8 cellular contexts compared by ENCODE assay signal in genomic region chr19:57947419-57948134, GRCh38. TPM values are rescaled to one million over a fixed set of nuclear protein-coding genes. Genes with fewer than 3 reads are reported as not detected.
DNase-seq lines count a peak whose midpoint lies in the region; ATAC-seq and TF ChIP-seq lines count a peak whose summit lies in the region.

Gene ZNF256 (minus strand): TSS chr19:57947706. CDS start chr19:57947474, 232 bp downstream.

- no TSS peak for BruUV-seq in mammary epithelial cell (replicated peaks; lab: Mats Ljungman, UMichigan)

- H3K9me3 ChIP-seq in mammary epithelial cell (replicated peaks; ENCODE audit: insufficient read depth, low read length), result peaks cover 27% of the 10 kb centered on the region
- peaks cover 36% of the 10 kb centered on the region for H3K9me3 ChIP-seq in iPS-20b (ENCODE audit: insufficient read depth, low read depth, low read length)
- peaks cover 11 to 27% (median 23%) of the 10 kb centered on the region in 3 donors for H3K9me3 ChIP-seq in skeletal muscle tissue (ENCODE audit: control insufficient read depth in 3 of 3, low read length in 3 of 3)

- TF ChIP-seq CTCF in GM12875 (IDR thresholded peaks at IDR 0.05; ENCODE audit: borderline replicate concordance, insufficient read depth, low read depth, low read length) (peak; percentile 52; the same call in 1 of the 2 replicates), WI38 (IDR thresholded peaks at IDR 0.05; ENCODE audit: low read depth, low read length) (peak; percentile 34), mammary epithelial cell (conservative IDR thresholded peaks at IDR 0.05 in 1 of 2, IDR thresholded peaks at IDR 0.05 in 1 of 2; ENCODE audit: extremely low read depth in 1 of 2, insufficient read depth in 1 of 2, low read depth in 1 of 2, low read length in 2 of 2) (peak; percentile 36 to 59)

- peak within 1 kb of the TSS; percentile 86 for H3K4me2 ChIP-seq in mammary epithelial cell (ENCODE audit: insufficient read depth, low read depth, low read length)

- peak; percentile 79 for ATAC-seq in HG02763 (IDR thresholded peaks at IDR 0.05; ENCODE audit: unreplicated experiment)

- peak within 1 kb of the TSS; percentile 93 for H2AFZ ChIP-seq in mammary epithelial cell (ENCODE audit: low read depth, low read length)

- peaks cover 3% of the 10 kb centered on the region for H3K4me1 ChIP-seq in mammary epithelial cell (ENCODE audit: insufficient read depth, low read length)
- peaks cover 5% of the 10 kb centered on the region for H3K4me1 ChIP-seq in iPS-20b (ENCODE audit: insufficient read depth, low read length)
- H3K4me1 ChIP-seq in skeletal muscle tissue (ENCODE audit: control insufficient read depth in 3 of 3, insufficient read depth in 3 of 3, low read length in 3 of 3), result peaks cover 9 to 15% (median 10%) of the 10 kb centered on the region in 3 donors

- no peaks in the 10 kb centered on the region for H3K27me3 ChIP-seq in mammary epithelial cell (ENCODE audit: insufficient read depth, low read length)
- H3K27me3 ChIP-seq in iPS-20b (ENCODE audit: insufficient read depth, low read length), result no peaks in the 10 kb centered on the region
- H3K27me3 ChIP-seq in skeletal muscle tissue (ENCODE audit: control insufficient read depth in 3 of 3, insufficient read depth in 3 of 3, low read length in 3 of 3), result no peaks in the 10 kb centered on the region

- peak within 1 kb of the TSS; percentile 53 for H3K4me3 ChIP-seq in GM12875 (ENCODE audit: low read depth, low read length)
- peak within 1 kb of the TSS; percentile 77 for H3K4me3 ChIP-seq in WI38 (ENCODE audit: low read depth, low read length)
- H3K4me3 ChIP-seq in mammary epithelial cell (replicated peaks in 1 of 3; ENCODE audit: insufficient read depth in 1 of 3, low read depth in 2 of 3, low read length in 3 of 3), result peak within 1 kb of the TSS; percentile 78 to 80 (median 79)
- peak within 1 kb of the TSS; percentile 88 for H3K4me3 ChIP-seq in iPS-20b (ENCODE audit: low read length)
- peak within 1 kb of the TSS; percentile 91 to 97 (median 92) for H3K4me3 ChIP-seq in skeletal muscle tissue (ENCODE audit: low read length in 3 of 3)

- DNase-seq in NCI-H187 treated with DMSO at 0.1 percent for 48 hours (lab: John Stamatoyannopoulos, UW), result peak; percentile 88
- peak; percentile 94 for DNase-seq in mammary epithelial cell
- DNase-seq in DMS153 treated with DMSO at 0.1 percent for 48 hours (lab: John Stamatoyannopoulos, UW; ENCODE audit: unreplicated experiment), result no peak

- H4K20me1 ChIP-seq in mammary epithelial cell (ENCODE audit: insufficient read depth, low read length), result no peaks in the 10 kb centered on the region

- WGBS in mammary epithelial cell (ENCODE audit: low coverage, missing lambda C conversion rate), result 20% methylated on average over 26 of the region's 54 CpGs

- H3K27ac ChIP-seq in mammary epithelial cell (ENCODE audit: insufficient read depth, low read depth, low read length), result peak within 1 kb of the TSS; percentile 13
- H3K27ac ChIP-seq in iPS-20b (ENCODE audit: low read length), result peak within 1 kb of the TSS; percentile 37
- peak within 1 kb of the TSS; percentile 85 for H3K27ac ChIP-seq in skeletal muscle tissue (ENCODE audit: low read depth, low read length)

- intact Hi-C loops in mammary epithelial cell (cut with micrococcal nuclease), result loop anchor here (1.0 kb wide), 2 partner anchors 55 to 203 kb away; partner anchors contain the start of genes ZNF329 and ZNF606

- CTCF ChIA-PET in mammary epithelial cell (lab: Charles Lee; ENCODE audit: low non-redundant PET), result no interaction called here

- in situ Hi-C loops in mammary epithelial cell (cut with MboI; ENCODE audit: low sequenced_read_pairs in 2 of 2), result no loop called here

- dilution Hi-C loops in mammary epithelial cell (cut with HindIII; ENCODE audit: low sequenced_read_pairs), result no loop called here

- H3K36me3 ChIP-seq in mammary epithelial cell (ENCODE audit: insufficient read depth, low read length) (no peaks in the 10 kb centered on the region), iPS-20b (ENCODE audit: insufficient read depth, low read depth, low read length) (peaks cover 14% of the 10 kb centered on the region), skeletal muscle tissue (ENCODE audit: control insufficient read depth in 3 of 3, insufficient read depth in 3 of 3, low read length in 3 of 3) (peaks cover 19 to 23% (median 21%) of the 10 kb centered on the region in 3 donors)

- H3K9ac ChIP-seq in mammary epithelial cell (ENCODE audit: insufficient read depth, low read length) (peak within 1 kb of the TSS; percentile 41), iPS-20b (ENCODE audit: low read depth, low read length) (peak within 1 kb of the TSS; percentile 82), skeletal muscle tissue (ENCODE audit: low read depth in 1 of 3, low read length in 3 of 3) (peak within 1 kb of the TSS; percentile 88 to 91 (median 90))

- peaks cover 37% of the 10 kb centered on the region for H3K79me2 ChIP-seq in mammary epithelial cell (ENCODE audit: insufficient read depth, low read length)

RNA-seq across cellular contexts. Expression of gene ZNF256, which starts in this region (rescaled TPM):
- total RNA-seq in mammary epithelial cell (1 to 10 TPM; 3.7 to 5.8 TPM), skeletal muscle tissue (12.0 TPM)
- 2.1 TPM for polyA plus RNA-seq in mammary epithelial cell
- polyA minus RNA-seq in mammary epithelial cell, result 5.5 TPM

Comparison
In these comparisons a context has a peak if more than half of its experiments do, and no peak if none do; other contexts are left out.
1. H3K27ac ChIP-seq: peak in every context shown above with its lines; median percentile 85 in skeletal muscle tissue; 37 in iPS-20b; 13 in mammary epithelial cell.